In the genomic region with DNA sequence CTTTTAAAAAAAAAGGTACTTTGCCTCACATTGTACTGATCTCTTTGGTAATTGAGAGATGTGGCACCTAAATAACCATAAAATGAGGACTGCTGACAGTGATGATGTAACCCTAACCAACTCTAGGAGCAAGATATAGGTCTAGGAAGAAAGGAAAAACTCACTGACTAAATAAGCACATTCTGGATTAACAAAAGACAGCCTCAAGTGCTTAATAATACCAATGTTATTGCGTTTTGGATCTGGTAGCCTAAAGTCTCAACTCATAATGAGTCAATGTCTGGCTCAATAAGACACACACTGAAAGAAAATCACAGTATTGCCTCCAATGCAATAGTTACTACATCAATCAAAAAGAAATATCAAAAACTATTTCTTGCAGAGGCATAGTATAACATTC, we compare ENCODE assay signal across 14 cellular contexts. TPM values are rescaled to one million over a fixed set of nuclear protein-coding genes. Genes with fewer than 3 reads are reported as not detected.
A peak's percentile ranks its signal among the peaks of the same experiment; 100 is the strongest.
DNase-seq lines count a peak whose midpoint lies in the region; ATAC-seq and TF ChIP-seq lines count a peak whose summit lies in the region.
"Had no signal": no experiment of that assay in that cellular context is flagged by ENCODE, and none has a peak within 500 bp of the region (broad histone marks: within the 10 kb centered on the region; RNA-seq: fewer than 3 reads in every experiment).

No MANE protein-coding gene starts in this region.

- ATAC-seq in stimulated activated naive CD8-positive, alpha-beta T cell treated with anti-CD3 and anti-CD28 coated beads, Interleukin-15, Interleukin-2, amounts not matched to agents 100 U/mL and 50 U/mL, for 24 hours: no peak
- no peak for ATAC-seq in T-cell (replicated peaks in 1 of 4)
- ATAC-seq: activated CD4-positive, CD25-positive, alpha-beta regulatory T cell treated with anti-CD3 and anti-CD28 coated beads, Interleukin-2, amount 50 U/mL, for 24 hours; stimulated activated naive CD8-positive, alpha-beta T cell treated with anti-CD3 and anti-CD28 coated beads, Interleukin-15, amount 100 ng/mL, for 72 hours had no signal

- CTCF ChIA-PET in T-cell (lab: Charles Lee): interaction anchor here (0.6 to 1.5 kb wide), 2 partner anchors 63 to 101 kb away, joined by 4 read pairs; no protein-coding TSS in a partner anchor

- H3K36me3 ChIP-seq in vagina: no peaks in the 10 kb centered on the region

- H3K4me1 ChIP-seq in vagina: peaks cover 55% of the 10 kb centered on the region

- peaks cover 77% of the 10 kb centered on the region for H3K4me1 Mint-ChIP-seq in stimulated activated naive CD8-positive, alpha-beta T cell treated with anti-CD3 and anti-CD28 coated beads, Interleukin-15, Interleukin-2, amounts not matched to agents 100 ng/mL and 50 ng/mL, for 24 hours (ENCODE audit: low read depth)
- H3K4me1 Mint-ChIP-seq in T-cell: peaks cover 58 to 78% (median 69%) of the 10 kb centered on the region in 3 donors

- no peaks in the 10 kb centered on the region for H3K27me3 Mint-ChIP-seq in stimulated activated naive CD8-positive, alpha-beta T cell treated with anti-CD3 and anti-CD28 coated beads, Interleukin-15, Interleukin-2, amounts not matched to agents 100 ng/mL and 50 ng/mL, for 24 hours
- no peaks in the 10 kb centered on the region for H3K27me3 Mint-ChIP-seq in T-cell
- H3K27me3 Mint-ChIP-seq: stimulated activated naive CD8-positive, alpha-beta T cell treated with anti-CD3 and anti-CD28 coated beads, Interleukin-15, amount 100 ng/mL, for 72 hours had no signal

- no peak for TF ChIP-seq POLR2A in vagina (IDR thresholded peaks at IDR 0.05)

- no peaks in the 10 kb centered on the region for H3K27me3 ChIP-seq in vagina

- peaks cover 22% of the 10 kb centered on the region for H3K36me3 Mint-ChIP-seq in stimulated activated naive CD8-positive, alpha-beta T cell treated with anti-CD3 and anti-CD28 coated beads, Interleukin-15, Interleukin-2, amounts not matched to agents 100 ng/mL and 50 ng/mL, for 24 hours (ENCODE audit: low read depth)
- H3K36me3 Mint-ChIP-seq in T-cell: peaks cover 23% of the 10 kb centered on the region

- H3K4me3 ChIP-seq in epithelial cell of esophagus (ENCODE audit: low read length) (no peak overlapping the region), vagina (no peak overlapping the region)
- H3K4me3 ChIP-seq: BLaER1 treated with 17β-estradiol and CSF1 and Interleukin-3, amounts not matched to agents 10 nM and 100 nM had no signal

- peak overlapping the region; percentile 51 for H3K4me3 Mint-ChIP-seq in stimulated activated naive CD8-positive, alpha-beta T cell treated with anti-CD3 and anti-CD28 coated beads, Interleukin-15, Interleukin-2, amounts not matched to agents 100 ng/mL and 50 ng/mL, for 24 hours
- H3K4me3 Mint-ChIP-seq in T-cell: peak overlapping the region; percentile 62 to 83 (median 70)

- no peak overlapping the region for H3K27ac Mint-ChIP-seq in stimulated activated naive CD8-positive, alpha-beta T cell treated with anti-CD3 and anti-CD28 coated beads, Interleukin-15, Interleukin-2, amounts not matched to agents 100 ng/mL and 50 ng/mL, for 24 hours
- peak overlapping the region in 1 of 2 donors; percentile 52 for H3K27ac Mint-ChIP-seq in T-cell

- peak overlapping the region; percentile 89 for H3K27ac ChIP-seq in vagina
- H3K27ac ChIP-seq: BLaER1 treated with 17β-estradiol and CSF1 and Interleukin-3, amounts not matched to agents 10 nM and 100 nM had no signal

- H3K9me3 Mint-ChIP-seq in stimulated activated naive CD8-positive, alpha-beta T cell treated with anti-CD3 and anti-CD28 coated beads, Interleukin-15, Interleukin-2, amounts not matched to agents 100 ng/mL and 50 ng/mL, for 24 hours: no peaks in the 10 kb centered on the region
- no peaks in the 10 kb centered on the region for H3K9me3 Mint-ChIP-seq in T-cell
- H3K9me3 Mint-ChIP-seq: stimulated activated naive CD8-positive, alpha-beta T cell treated with anti-CD3 and anti-CD28 coated beads, Interleukin-15, amount 100 ng/mL, for 72 hours had no signal

- POLR2A ChIA-PET in T-cell (lab: Charles Lee): interaction anchor here in 1 of 2 donors (0.7 kb wide), 1 partner anchor 45 kb away, joined by 3 read pairs; no protein-coding TSS in a partner anchor

- no peaks in the 10 kb centered on the region for H3K9me3 ChIP-seq in vagina

- no peak for DNase-seq in stimulated activated naive CD8-positive, alpha-beta T cell treated with anti-CD3 and anti-CD28 coated beads, Interleukin-15, Interleukin-2, amounts not matched to agents 100 U/mL and 50 U/mL, for 24 hours
- DNase-seq in T-cell (no peak), epithelial cell of esophagus (ENCODE audit: low read depth) (peak; percentile 77), vagina (ENCODE audit: extremely low spot score in 2 of 2) (no peak), NCI-H510A (lab: John Stamatoyannopoulos, UW) (no peak), cortex of kidney (lab: John Stamatoyannopoulos, UW) (no peak), GM19240 (ENCODE audit: insufficient read length, low spot score) (no peak)
- DNase-seq: effector CD8-positive, alpha-beta T cell; mesendoderm; NCI-H446 treated with DMSO at 0.1 percent for 48 hours; stimulated activated naive CD8-positive, alpha-beta T cell treated with anti-CD3 and anti-CD28 coated beads, Interleukin-15, amount 100 ng/mL, for 72 hours had no signal

- no peak for TF ChIP-seq CTCF in epithelial cell of esophagus (IDR thresholded peaks at IDR 0.05; ENCODE audit: insufficient read depth, low read depth, low read length, missing control alignments)
- no peak for TF ChIP-seq CTCF in vagina (IDR thresholded peaks at IDR 0.05)

- intact Hi-C loops in vagina (cut with DNase I): no loop called here

RNA-seq across cellular contexts. Expression of a gene that starts 3.0 kb away (rescaled TPM):
- total RNA-seq in T-cell: 100 to 1,000 TPM in 3 of 5 donors, 10 to 100 TPM in 2; 71.2 to 146 (median 112) TPM
- total RNA-seq in vagina: 31.4 TPM
